ENCODE assay signal across 18 cellular contexts in the genomic region with DNA sequence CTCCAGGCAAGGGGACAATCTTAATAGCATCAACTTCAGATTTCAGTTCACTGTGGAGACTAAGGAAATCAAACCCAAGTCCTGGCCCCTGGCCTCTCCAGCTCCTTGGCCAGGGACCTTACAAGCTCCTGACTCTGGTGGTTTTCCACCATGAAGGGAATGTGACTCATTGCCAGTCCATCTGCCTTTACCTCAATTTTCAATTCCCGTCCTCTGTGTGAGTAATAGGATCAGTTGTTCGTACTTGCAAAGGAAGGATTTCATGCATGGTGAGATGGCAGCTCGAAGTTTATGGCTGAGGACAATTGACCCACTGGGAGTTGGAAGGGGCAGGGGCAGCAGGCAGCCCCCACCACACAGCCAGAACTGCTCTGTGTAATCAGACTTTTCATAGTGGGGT. TPM values are rescaled to one million over a fixed set of nuclear protein-coding genes. Genes with fewer than 3 reads are reported as not detected.
A peak's percentile ranks its signal among the peaks of the same experiment; 100 is the strongest.
DNase-seq lines count a peak whose midpoint lies in the region; ATAC-seq, FAIRE-seq and TF ChIP-seq lines count a peak whose summit lies in the region.
"Had no signal": no experiment of that assay in that cellular context is flagged by ENCODE, and none has a peak within 500 bp of the region (broad histone marks: within the 10 kb centered on the region; RNA-seq: fewer than 3 reads in every experiment).

No MANE protein-coding gene starts in this region.

- no peak overlapping the region for H2AFZ ChIP-seq in HepG2 (ENCODE audit: low read length)

- H3K27ac ChIP-seq in AG04450 (ENCODE audit: low read depth, low read length) (peak overlapping the region; percentile 58), HepG2 (ENCODE audit: extremely low read length, insufficient read depth, low read length) (no peak overlapping the region)
- H3K27ac ChIP-seq: A549, SJSA1 had no signal

- no peak overlapping the region for H3K4me3 Mint-ChIP-seq in activated T-helper 1 cell treated with anti-CD3 and anti-CD28 coated beads, Interleukin-12 subunit alpha, Interleukin-12 subunit beta, Interleukin-2, Interleukin-4 antibody, amounts not matched to agents 30 ng/mL and 10 ng/mL and 1 ng/mL, durations not matched to agents 14 hours and 24 hours and 36 hours
- H3K4me3 Mint-ChIP-seq: memory B cell had no signal

- H3K27ac Mint-ChIP-seq in activated T-helper 1 cell treated with anti-CD3 and anti-CD28 coated beads, Interleukin-12 subunit alpha, Interleukin-12 subunit beta, Interleukin-2, Interleukin-4 antibody, amounts not matched to agents 30 ng/mL and 10 ng/mL and 1 ng/mL, durations not matched to agents 14 hours and 24 hours and 36 hours, result no peak overlapping the region
- H3K27ac Mint-ChIP-seq: memory B cell had no signal

- no peaks in the 10 kb centered on the region for H4K20me1 ChIP-seq in HepG2 (ENCODE audit: insufficient read depth, low read length)

- WGBS in HepG2 (ENCODE audit: low lambda C conversion rate), result 13% methylated on average over 3 of the region's 3 CpGs

- ATAC-seq in HepG2, result no peak
- ATAC-seq: A549; stimulated activated naive CD8-positive, alpha-beta T cell treated with anti-CD3 and anti-CD28 coated beads, Interleukin-15, Interleukin-2, amounts not matched to agents 100 U/mL and 50 U/mL, for 24 hours had no signal

- H3K9me3 ChIP-seq in AG04450 (ENCODE audit: control insufficient read depth, insufficient read depth, low read length) (no peaks in the 10 kb centered on the region), HepG2 (ENCODE audit: low read length) (no peaks in the 10 kb centered on the region)
- H3K9me3 ChIP-seq: A549, SJSA1 had no signal

- TF ChIP-seq RAD21 in HepG2 (CRISPR knock-in tag; IDR thresholded peaks at IDR 0.05), result no peak

- TF ChIP-seq CTCF in AG04450 (IDR thresholded peaks at IDR 0.05; ENCODE audit: low read depth, low read length) (no peak), cardiac fibroblast (IDR thresholded peaks at IDR 0.05; ENCODE audit: low read depth, low read length) (no peak), kidney epithelial cell (IDR thresholded peaks at IDR 0.05; ENCODE audit: insufficient read depth, low read length, poor library complexity, severe bottlenecking) (no peak), HepG2 (CRISPR knock-in tag; IDR thresholded peaks at IDR 0.05) (no peak)

- H3K9me3 Mint-ChIP-seq in activated T-helper 1 cell treated with anti-CD3 and anti-CD28 coated beads, Interleukin-12 subunit alpha, Interleukin-12 subunit beta, Interleukin-2, Interleukin-4 antibody, amounts not matched to agents 30 ng/mL and 10 ng/mL and 1 ng/mL, durations not matched to agents 14 hours and 24 hours and 36 hours, result no peaks in the 10 kb centered on the region
- H3K9me3 Mint-ChIP-seq: memory B cell had no signal

- intact Hi-C loops in HepG2 (cut with micrococcal nuclease; ENCODE audit: unreplicated experiment), result loop anchor here (5.0 kb wide), 1 partner anchor 55 kb away; no protein-coding TSS in a partner anchor
- intact Hi-C loops in activated T-helper 1 cell treated with anti-CD3 and anti-CD28 coated beads, Interleukin-12 subunit alpha, Interleukin-12 subunit beta, Interleukin-2, Interleukin-4 antibody, amounts not matched to agents 30 ng/mL and 10 ng/mL and 1 ng/mL, durations not matched to agents 14 hours and 24 hours and 36 hours (cut with micrococcal nuclease), result no loop called here

- TF ChIP-seq EP300 in HepG2 (IDR thresholded peaks at IDR 0.05; ENCODE audit: low read depth in 2 of 2, low read length in 2 of 2), result no peak
- TF ChIP-seq EP300 in HepG2 (CRISPR knock-in tag; IDR thresholded peaks at IDR 0.05; ENCODE audit: borderline replicate concordance), result no peak

- POLR2A ChIA-PET in AG04450 (lab: Yijun Ruan, JAX), result no interaction called here
- POLR2A ChIA-PET in HepG2 (lab: Yijun Ruan, JAX), result no interaction called here

- BruUV-seq in HepG2 (replicated peaks; lab: Mats Ljungman, UMichigan), result no TSS peak

- no peak for TF ChIP-seq POLR2A in HepG2 (IDR thresholded peaks at IDR 0.05; ENCODE audit: insufficient read depth in 1 of 2, low read depth in 2 of 2, low read length in 2 of 2)

- H3K9ac ChIP-seq in HepG2 (ENCODE audit: insufficient read depth, low read depth, low read length), result no peak overlapping the region

- in situ Hi-C loops in HepG2 (cut with HindIII; ENCODE audit: extremely low pct_ligation_motif_present, low pct_unique_long_range_greater_than_20kb), result no loop called here

- H3K4me1 Mint-ChIP-seq in activated T-helper 1 cell treated with anti-CD3 and anti-CD28 coated beads, Interleukin-12 subunit alpha, Interleukin-12 subunit beta, Interleukin-2, Interleukin-4 antibody, amounts not matched to agents 30 ng/mL and 10 ng/mL and 1 ng/mL, durations not matched to agents 14 hours and 24 hours and 36 hours (ENCODE audit: low read depth), result peaks cover 5% of the 10 kb centered on the region
- H3K4me1 Mint-ChIP-seq: memory B cell had no signal

- CTCF ChIA-PET in AG04450 (lab: Charles Lee) (interaction anchor here (1.5 kb wide), 1 partner anchor 17 kb away, joined by 3 read pairs; no protein-coding TSS in a partner anchor), HepG2 (lab: Yijun Ruan, JAX; ENCODE audit: low intra/inter-chr PET ratio, low total read pairs) (interaction anchor here (0.6 kb wide), 1 partner anchor 26 kb away, joined by 4 read pairs; no protein-coding TSS in a partner anchor)

- H3K4me3 ChIP-seq in AG04450 (ENCODE audit: low read depth, low read length) (no peak overlapping the region), cardiac fibroblast (replicated peaks in 1 of 2; ENCODE audit: low read depth in 2 of 2, low read length in 2 of 2) (no peak overlapping the region), kidney epithelial cell (ENCODE audit: low read depth, low read length) (no peak overlapping the region), HepG2 (replicated peaks in 1 of 3; ENCODE audit: insufficient read depth in 1 of 3, low read depth in 2 of 3, low read length in 3 of 3) (no peak overlapping the region)
- H3K4me3 ChIP-seq: A549, SJSA1 had no signal

- H3K27me3 ChIP-seq in AG04450 (ENCODE audit: control insufficient read depth, insufficient read depth, low read length) (no peaks in the 10 kb centered on the region), kidney epithelial cell (ENCODE audit: control insufficient read depth, insufficient read depth, low read length) (no peaks in the 10 kb centered on the region), HepG2 (ENCODE audit: control insufficient read depth in 1 of 2, insufficient read depth in 2 of 2, low read length in 2 of 2) (no peaks in the 10 kb centered on the region)
- H3K27me3 ChIP-seq: SJSA1 had no signal

- no peaks in the 10 kb centered on the region for H3K36me3 Mint-ChIP-seq in activated T-helper 1 cell treated with anti-CD3 and anti-CD28 coated beads, Interleukin-12 subunit alpha, Interleukin-12 subunit beta, Interleukin-2, Interleukin-4 antibody, amounts not matched to agents 30 ng/mL and 10 ng/mL and 1 ng/mL, durations not matched to agents 14 hours and 24 hours and 36 hours (ENCODE audit: low read depth)
- H3K36me3 Mint-ChIP-seq: memory B cell had no signal

- no peaks in the 10 kb centered on the region for H3K79me2 ChIP-seq in HepG2 (ENCODE audit: insufficient read depth, low read length)

- H3K4me2 ChIP-seq in HepG2 (ENCODE audit: low read depth, low read length), result no peak overlapping the region
- H3K4me2 ChIP-seq: A549 had no signal

- H3K4me1 ChIP-seq in HepG2 (ENCODE audit: insufficient read depth, low read length), result no peaks in the 10 kb centered on the region
- H3K4me1 ChIP-seq: A549 had no signal

- H3K36me3 ChIP-seq in kidney epithelial cell (ENCODE audit: control insufficient read depth, insufficient read depth, low read length) (no peaks in the 10 kb centered on the region), HepG2 (replicated peaks in 1 of 2; ENCODE audit: control insufficient read depth in 1 of 2, insufficient read depth in 2 of 2, low read length in 2 of 2) (no peaks in the 10 kb centered on the region)
- H3K36me3 ChIP-seq: SJSA1 had no signal

- no peak for DNase-seq in AG04450 (ENCODE audit: low read depth, low spot score)
- DNase-seq in HPDE6-E6E7 (ENCODE audit: extremely low spot score), result peak; percentile 46
- DNase-seq in cardiac fibroblast (ENCODE audit: low read depth in 2 of 2), result peak; percentile 43 to 92
- DNase-seq in kidney epithelial cell (ENCODE audit: low read depth), result peak; percentile 69
- DNase-seq in HepG2 (ENCODE audit: low spot score), result no peak
- no peak for DNase-seq in activated T-helper 1 cell treated with anti-CD3 and anti-CD28 coated beads, Interleukin-12 subunit alpha, Interleukin-12 subunit beta, Interleukin-2, Interleukin-4 antibody, amounts not matched to agents 30 ng/mL and 10 ng/mL and 1 ng/mL, durations not matched to agents 14 hours and 24 hours and 36 hours (ENCODE audit: low spot score)
- DNase-seq in COLO829 (ENCODE audit: low spot score), result no peak
- DNase-seq in MV-4-11 (lab: John Stamatoyannopoulos, UW), result no peak
- DNase-seq: cerebellar nuclear complex; H7; NK-92 treated with Interleukin-12 subunit alpha and Interleukin-12 subunit beta, amount 100 ng/mL, for 24 hours; occipital lobe; stimulated activated naive CD8-positive, alpha-beta T cell treated with anti-CD3 and anti-CD28 coated beads, Interleukin-15, Interleukin-2, amounts not matched to agents 100 U/mL and 50 U/mL, for 24 hours had no signal

- FAIRE-seq in HepG2 (lab: Jason Lieb, UNC), result no peak
- FAIRE-seq: A549, endothelial cell of umbilical vein, TTC549 had no signal

- peaks cover 8% of the 10 kb centered on the region for H3K27me3 Mint-ChIP-seq in activated T-helper 1 cell treated with anti-CD3 and anti-CD28 coated beads, Interleukin-12 subunit alpha, Interleukin-12 subunit beta, Interleukin-2, Interleukin-4 antibody, amounts not matched to agents 30 ng/mL and 10 ng/mL and 1 ng/mL, durations not matched to agents 14 hours and 24 hours and 36 hours (ENCODE audit: insufficient read depth)

RNA-seq across cellular contexts. Expression of a gene that starts 42.5 kb away (rescaled TPM):
- polyA plus RNA-seq in AG04450 (2011; rRNA removed), result 0.40 and 0.53 TPM in 2 replicates
- 0.23 and 0.26 TPM in 2 replicates for polyA minus RNA-seq in AG04450 (2011; rRNA and poly(A)+ RNA removed)
- total RNA-seq in kidney epithelial cell, result 0.27 and 0.33 TPM in 2 replicates
- total RNA-seq in HepG2 (2016; rRNA removed; fragmentation: Illumina TruSeq; extraction: Trizol), result not detected in 2 replicates
- not detected in 2 replicates for total RNA-seq in HepG2 (2016; cell fraction: cytosol; rRNA removed; fragmentation: Illumina TruSeq; extraction: Trizol; ENCODE audit: low read depth)
- total RNA-seq in HepG2 (2016; cell fraction: insoluble cytoplasmic fraction; rRNA removed; fragmentation: Illumina TruSeq; extraction: Trizol), result not detected in 2 replicates
- total RNA-seq in HepG2 (2016; cell fraction: membrane; rRNA removed; fragmentation: Illumina TruSeq; extraction: Trizol), result not detected in 2 replicates
- not detected in 2 replicates for total RNA-seq in HepG2 (2016; cell fraction: nucleus; rRNA removed; fragmentation: Illumina TruSeq; extraction: Trizol)
- polyA plus RNA-seq in HepG2 (2011; rRNA removed), result 0.05 and 0.09 TPM in 2 replicates
- not detected in 2 replicates for polyA plus RNA-seq in HepG2 (2011; cell fraction: cytosol; rRNA removed)
- polyA plus RNA-seq in HepG2 (2011; cell fraction: nucleus; rRNA removed), result 0.12 and 0.24 TPM in 2 replicates
- polyA plus RNA-seq in HepG2 (2012), result not detected in 2 replicates
- not detected in 2 replicates for polyA plus RNA-seq in HepG2 (2016; cell fraction: cytosol; fragmentation: Illumina TruSeq; extraction: Trizol; ENCODE audit: low read depth)
- polyA plus RNA-seq in HepG2 (2016; cell fraction: insoluble cytoplasmic fraction; fragmentation: Illumina TruSeq; extraction: Trizol; ENCODE audit: low read depth), result not detected in 2 replicates
- not detected in 2 replicates for polyA plus RNA-seq in HepG2 (2016; cell fraction: membrane; fragmentation: Illumina TruSeq; extraction: Trizol; ENCODE audit: low read depth)
- not detected in 2 replicates for polyA plus RNA-seq in HepG2 (2016; cell fraction: nucleus; fragmentation: Illumina TruSeq; extraction: Trizol; ENCODE audit: insufficient read depth, low read depth)
- polyA minus RNA-seq in HepG2 (2011; rRNA and poly(A)+ RNA removed; ENCODE audit: low replicate concordance), result not detected in 2 replicates
- not detected in 2 replicates for polyA minus RNA-seq in HepG2 (2011; cell fraction: cytosol; rRNA and poly(A)+ RNA removed)
- not detected in 2 replicates for polyA minus RNA-seq in HepG2 (2011; cell fraction: nucleus; rRNA and poly(A)+ RNA removed)
- total RNA-seq in activated T-helper 1 cell treated with anti-CD3 and anti-CD28 coated beads, Interleukin-12 subunit alpha, Interleukin-12 subunit beta, Interleukin-2, Interleukin-4 antibody, amounts not matched to agents 30 ng/mL and 10 ng/mL and 1 ng/mL, durations not matched to agents 14 hours and 24 hours and 36 hours, result not detected in 2 replicates
- total RNA-seq: endothelial cell of umbilical vein, H7 had no signal
- polyA plus RNA-seq: A549, endothelial cell of umbilical vein had no signal

Comparison
In these comparisons a context has a peak if more than half of its experiments do, and no peak if none do; other contexts are left out.
1. DNase-seq: peak in HPDE6-E6E7 (single experiment), cardiac fibroblast (2 of 2) and kidney epithelial cell (single experiment); none in AG04450 (single experiment), HepG2 (single experiment), activated T-helper 1 cell treated with anti-CD3 and anti-CD28 coated beads, Interleukin-12 subunit alpha, Interleukin-12 subunit beta, Interleukin-2, Interleukin-4 antibody, amounts not matched to agents 30 ng/mL and 10 ng/mL and 1 ng/mL, durations not matched to agents 14 hours and 24 hours and 36 hours (single experiment), COLO829 (single experiment) and MV-4-11 (single experiment).